Comparison of ENCODE assay signal across 16 cellular contexts in genomic region chr7:27140108-27140842, GRCh38. TPM values are rescaled to one million over a fixed set of nuclear protein-coding genes. Genes with fewer than 3 reads are reported as not detected.
DNase-seq lines count a peak whose midpoint lies in the region; ATAC-seq and TF ChIP-seq lines count a peak whose summit lies in the region.
"Had no signal": no experiment of that assay in that cellular context is flagged by ENCODE, and none has a peak within 500 bp of the region (broad histone marks: within the 10 kb centered on the region; RNA-seq: fewer than 3 reads in every experiment).

No MANE protein-coding gene starts in this region.

- TF ChIP-seq EP300 in transverse colon (IDR thresholded peaks at IDR 0.05; ENCODE audit: low read depth), result no peak

- H3K4me1 Mint-ChIP-seq in natural killer cell, result peaks cover 0 to 10% of the 10 kb centered on the region in 2 donors
- H3K4me1 Mint-ChIP-seq: activated naive CD4-positive, alpha-beta T cell treated with anti-CD3 and anti-CD28 coated beads, Interleukin-2, amount 50 U/mL, for 24 hours had no signal

- CTCF ChIA-PET in RWPE1 (lab: Yijun Ruan, JAX), result interaction anchor here (0.6 to 2.3 kb wide), 6 partner anchors 42 to 768 kb away, joined by 3 to 10 read pairs (median 4); no protein-coding TSS in a partner anchor

- POLR2A ChIA-PET in RWPE1 (lab: Yijun Ruan, JAX; ENCODE audit: low non-redundant PET), result no interaction called here

- no peaks in the 10 kb centered on the region for H3K36me3 Mint-ChIP-seq in natural killer cell
- H3K36me3 Mint-ChIP-seq: activated naive CD4-positive, alpha-beta T cell treated with anti-CD3 and anti-CD28 coated beads, Interleukin-2, amount 50 U/mL, for 24 hours; stimulated activated effector memory CD8-positive, alpha-beta T cell treated with anti-CD3 and anti-CD28 coated beads, Interleukin-12 subunit alpha, Interleukin-12 subunit beta, amount 100 ng/mL, for 72 hours had no signal

- peaks cover 35 to 56% of the 10 kb centered on the region in 2 donors for H3K27me3 Mint-ChIP-seq in natural killer cell (ENCODE audit: low read depth in 2 of 2)

- TF ChIP-seq POLR2A in transverse colon (IDR thresholded peaks at IDR 0.05), result peak; percentile 84

- peak overlapping the region; percentile 84 for H3K27ac ChIP-seq in RWPE1
- H3K27ac ChIP-seq in esophagus (ENCODE audit: low read depth in 2 of 2, low read length in 1 of 2), result peak overlapping the region; percentile 23 to 56
- H3K27ac ChIP-seq in transverse colon, result peak overlapping the region; percentile 95 to 99 (median 98)
- H3K27ac ChIP-seq: BLaER1 treated with 17β-estradiol and CSF1 and Interleukin-3, amounts not matched to agents 10 nM and 100 nM had no signal

- intact Hi-C loops in transverse colon (cut with DNase I; ENCODE audit: low total_unique reads), result no loop called here
- intact Hi-C loops in natural killer cell (cut with micrococcal nuclease), result no loop called here

- TF ChIP-seq CTCF in RWPE1 (conservative IDR thresholded peaks at IDR 0.05; ENCODE audit: low read depth) (no peak), transverse colon (IDR thresholded peaks at IDR 0.05) (no peak), natural killer cell (IDR thresholded peaks at IDR 0.05) (no peak)

- no peak overlapping the region for H3K4me3 Mint-ChIP-seq in natural killer cell
- H3K4me3 Mint-ChIP-seq: activated naive CD4-positive, alpha-beta T cell treated with anti-CD3 and anti-CD28 coated beads, Interleukin-2, amount 50 U/mL, for 24 hours; stimulated activated effector memory CD8-positive, alpha-beta T cell treated with anti-CD3 and anti-CD28 coated beads, Interleukin-12 subunit alpha, Interleukin-12 subunit beta, amount 100 ng/mL, for 72 hours had no signal

- no peak overlapping the region for H3K27ac Mint-ChIP-seq in natural killer cell
- H3K27ac Mint-ChIP-seq: activated naive CD4-positive, alpha-beta T cell treated with anti-CD3 and anti-CD28 coated beads, Interleukin-2, amount 50 U/mL, for 24 hours; stimulated activated effector memory CD8-positive, alpha-beta T cell treated with anti-CD3 and anti-CD28 coated beads, Interleukin-12 subunit alpha, Interleukin-12 subunit beta, amount 100 ng/mL, for 72 hours had no signal

- H3K27me3 ChIP-seq in esophagus (ENCODE audit: control insufficient read depth in 1 of 2, insufficient read depth in 2 of 2, low read length in 2 of 2) (no peaks in the 10 kb centered on the region), mucosa of stomach (ENCODE audit: control insufficient read depth, insufficient read depth, low read length) (peaks cover 20% of the 10 kb centered on the region), transverse colon (no peaks in the 10 kb centered on the region)

- 59 to 85% methylated on average over 15 of the region's 15 CpGs for WGBS in esophagus, 2 donors
- 43 to 46% methylated on average over 12 to 15 of the region's 15 CpGs for WGBS in transverse colon (ENCODE audit: low coverage in 1 of 2), 2 donors

- no peaks in the 10 kb centered on the region for H3K36me3 ChIP-seq in esophagus (ENCODE audit: control insufficient read depth in 2 of 2, insufficient read depth in 2 of 2, low read length in 1 of 2)
- H3K36me3 ChIP-seq in mucosa of stomach (ENCODE audit: control insufficient read depth, insufficient read depth, low read length), result no peaks in the 10 kb centered on the region
- no peaks in the 10 kb centered on the region for H3K36me3 ChIP-seq in transverse colon

- no peaks in the 10 kb centered on the region for H3K9me3 ChIP-seq in esophagus (ENCODE audit: control insufficient read depth in 2 of 2, insufficient read depth in 1 of 2, low read depth in 1 of 2, low read length in 1 of 2)
- no peaks in the 10 kb centered on the region for H3K9me3 ChIP-seq in mucosa of stomach (ENCODE audit: control insufficient read depth, low read length)
- no peaks in the 10 kb centered on the region for H3K9me3 ChIP-seq in transverse colon

- ATAC-seq in GM21825 (IDR thresholded peaks at IDR 0.05; ENCODE audit: unreplicated experiment) (no peak), HG03139 (IDR thresholded peaks at IDR 0.05; ENCODE audit: unreplicated experiment) (no peak), natural killer cell (no peak)
- ATAC-seq: stimulated activated effector memory CD8-positive, alpha-beta T cell treated with anti-CD3 and anti-CD28 coated beads, Interleukin-12 subunit alpha, Interleukin-12 subunit beta, amount 100 ng/mL, for 72 hours had no signal

- peak overlapping the region; percentile 29 for H3K9ac ChIP-seq in mucosa of stomach (ENCODE audit: low read length)
- H3K9ac ChIP-seq: BLaER1 treated with 17β-estradiol and CSF1 and Interleukin-3, amounts not matched to agents 10 nM and 100 nM had no signal

- DNase-seq in RWPE1 (ENCODE audit: low spot score), result no peak
- peak; percentile 68 for DNase-seq in transverse colon
- DNase-seq in OCI-M2 (lab: John Stamatoyannopoulos, UW; ENCODE audit: unreplicated experiment), result no peak
- no peak for DNase-seq in natural killer cell
- DNase-seq: KBM-7; midbrain; NCI-H69; SIG-M5; stimulated activated CD4-positive, alpha-beta T cell treated with anti-CD3 and anti-CD28 coated beads, Interleukin-4, amount 100 ng/mL, for 24 hours had no signal

- in situ Hi-C loops in transverse colon (cut with MboI; ENCODE audit: low pct_ligation_motif_present in 1 of 4, low pct_unique_long_range_greater_than_20kb in 1 of 4, low sequenced_read_pairs in 3 of 4), result loop anchor here (5.0 to 10.0 kb wide), 2 partner anchors 283 to 285 kb away; no protein-coding TSS in a partner anchor

- peaks cover 0 to 3% of the 10 kb centered on the region in 2 donors for H3K4me1 ChIP-seq in esophagus (ENCODE audit: control insufficient read depth in 2 of 2, insufficient read depth in 2 of 2, low read length in 1 of 2)
- H3K4me1 ChIP-seq in mucosa of stomach (ENCODE audit: control insufficient read depth, insufficient read depth, low read length), result peaks cover 27% of the 10 kb centered on the region
- H3K4me1 ChIP-seq in transverse colon, result peaks cover 18 to 64% (median 59%) of the 10 kb centered on the region in 4 donors

- H3K9me3 Mint-ChIP-seq in natural killer cell, result no peaks in the 10 kb centered on the region
- H3K9me3 Mint-ChIP-seq: activated naive CD4-positive, alpha-beta T cell treated with anti-CD3 and anti-CD28 coated beads, Interleukin-2, amount 50 U/mL, for 24 hours; stimulated activated effector memory CD8-positive, alpha-beta T cell treated with anti-CD3 and anti-CD28 coated beads, Interleukin-12 subunit alpha, Interleukin-12 subunit beta, amount 100 ng/mL, for 72 hours had no signal

- H3K4me3 ChIP-seq in esophagus (ENCODE audit: low read depth in 1 of 2, low read length in 2 of 2) (no peak overlapping the region), mucosa of stomach (ENCODE audit: low read length) (no peak overlapping the region), transverse colon (peak overlapping the region in 3 of 4 donors; percentile 39 to 77 (median 53))
- H3K4me3 ChIP-seq: BLaER1 treated with 17β-estradiol and CSF1 and Interleukin-3, amounts not matched to agents 10 nM and 100 nM had no signal

RNA-seq across cellular contexts. Expression of gene HOXA5, which starts 3.2 kb away (rescaled TPM):
- polyA plus RNA-seq in esophagus, result 1 to 10 TPM; 1.7 to 3.5 TPM
- total RNA-seq in transverse colon (10 to 100 TPM; 18.3 to 89.8 (median 31.6) TPM), natural killer cell (10 to 100 TPM in 1 of 3 donors, under 1 TPM in 2; 0.29 to 13.0 (median 0.52) TPM)

RNA-seq across cellular contexts. Expression of gene HOXA6, which starts 7.3 kb away (rescaled TPM):
- polyA plus RNA-seq in esophagus, result under 1 TPM; 0.19 to 0.69 TPM
- total RNA-seq in transverse colon, result 10 to 100 TPM; 12.9 to 27.8 (median 17.3) TPM
- total RNA-seq in natural killer cell, result under 1 TPM; 0.28 to 0.65 (median 0.43) TPM

RNA-seq across cellular contexts. Expression of gene HOXA4, which starts 9.7 kb away (rescaled TPM):
- 1 to 10 TPM; 7.6 to 8.6 TPM for polyA plus RNA-seq in esophagus
- total RNA-seq in transverse colon, result 10 to 100 TPM in 2 of 4 donors, 1 to 10 TPM in 2; 3.5 to 42.4 (median 10.6) TPM
- total RNA-seq in natural killer cell, result 1 to 10 TPM in 1 of 3 donors, under 1 TPM in 2; 0.52 to 2.1 (median 0.63) TPM

RNA-seq across cellular contexts. Expression of gene HOXA3, which starts 12.1 kb away (rescaled TPM):
- polyA plus RNA-seq in esophagus, result 1 to 10 TPM; 3.3 to 4.3 TPM
- total RNA-seq in transverse colon (10 to 100 TPM; 14.1 to 27.3 (median 15.7) TPM), natural killer cell (under 1 TPM; 0.32 to 0.78 (median 0.35) TPM)

RNA-seq across cellular contexts. Expression of gene HOXA7, which starts 16.2 kb away (rescaled TPM):
- polyA plus RNA-seq in esophagus, result 1 to 10 TPM; 1.5 to 1.8 TPM
- total RNA-seq in transverse colon, result 10 to 100 TPM in 3 of 4 donors, 1 to 10 TPM in 1; 7.0 to 22.9 (median 12.8) TPM
- not detected for total RNA-seq in natural killer cell

Comparison
In these comparisons a context has a peak if more than half of its experiments do, and no peak if none do; other contexts are left out.
1. H3K27ac ChIP-seq: peak in every context shown above with its lines; median percentile 98 in transverse colon; 84 in RWPE1; 40 in esophagus.
2. H3K4me3 ChIP-seq: peak in transverse colon (3 of 4); none in esophagus (0 of 2) and mucosa of stomach (single experiment).
3. RNA of gene HOXA6, which starts 7.3 kb away (total RNA-seq): 12.9 to 27.8 TPM in transverse colon; 0.28 to 0.65 TPM in natural killer cell; every median in the first group is over 4 times any median in the second.